In genomic region chr15:91655891-91656290, GRCh38 we compare ENCODE assay signal across 20 cellular contexts.
"Had no signal": no experiment of that assay in that cellular context is flagged by ENCODE, and none has a peak within 500 bp of the region (broad histone marks: within the 10 kb centered on the region; RNA-seq: fewer than 3 reads in every experiment).

No MANE protein-coding gene starts in this region.

- H3K27me3 ChIP-seq: body of pancreas, pancreas, right atrium auricular region had no signal

- H3K27ac Mint-ChIP-seq: activated naive CD4-positive, alpha-beta T cell treated with anti-CD3 and anti-CD28 coated beads, Interleukin-2, amount 50 U/mL, for 72 hours; activated T-cell treated with anti-CD3 and anti-CD28 coated beads, Interleukin-2, amount 50 U/mL, for 72 hours; mesothelial cell of epicardium; nephron progenitor cell had no signal

- H3K9me3 ChIP-seq: body of pancreas, esophagus muscularis mucosa, pancreas, psoas muscle, right atrium auricular region, SK-N-SH, transverse colon had no signal

- H3K36me3 ChIP-seq: esophagus muscularis mucosa, pancreas, right atrium auricular region, spleen, transverse colon had no signal

- H3K4me3 Mint-ChIP-seq: activated T-cell treated with anti-CD3 and anti-CD28 coated beads, Interleukin-2, amount 50 U/mL, for 72 hours; mesothelial cell of epicardium; nephron progenitor cell had no signal

- DNase-seq: activated CD4-positive, alpha-beta T cell treated with anti-CD3 and anti-CD28 coated beads for 1 hour; activated CD4-positive, alpha-beta T cell treated with anti-CD3 and anti-CD28 coated beads, Interleukin-2, amount 50 U/mL, for 1 hour; activated effector memory CD4-positive, alpha-beta T cell treated with Interleukin-2 at 50 U/mL for 16 hours; activated T-cell treated with anti-CD3 and anti-CD28 coated beads, Interleukin-2, amount 50 U/mL, for 72 hours; amygdala; body of pancreas; hypothalamus; left ventricle myocardium superior; mammary epithelial cell; nephron progenitor cell; pancreas; psoas muscle; SK-N-SH; spleen; stimulated activated CD4-positive, alpha-beta T cell treated with anti-CD3 and anti-CD28 coated beads, Interleukin-4, amount 100 ng/mL, for 1 hour; transverse colon had no signal

- H3K36me3 Mint-ChIP-seq: mesothelial cell of epicardium had no signal

- H3K4me1 ChIP-seq: body of pancreas, esophagus muscularis mucosa, pancreas, psoas muscle, right atrium auricular region, spleen, transverse colon had no signal

- H3K27ac ChIP-seq: body of pancreas, esophagus muscularis mucosa, pancreas, psoas muscle, right atrium auricular region, spleen, transverse colon had no signal

- ATAC-seq: activated naive CD4-positive, alpha-beta T cell treated with anti-CD3 and anti-CD28 coated beads, Interleukin-2, amount 50 U/mL, for 72 hours; body of pancreas; left ventricle myocardium superior; pancreas; psoas muscle had no signal

- H3K4me1 Mint-ChIP-seq: mesothelial cell of epicardium, nephron progenitor cell had no signal

- H3K4me3 ChIP-seq: body of pancreas, esophagus muscularis mucosa, pancreas, psoas muscle, right atrium auricular region, spleen, transverse colon had no signal
